ENCODE assay signal across 10 cellular contexts in the genomic region with DNA sequence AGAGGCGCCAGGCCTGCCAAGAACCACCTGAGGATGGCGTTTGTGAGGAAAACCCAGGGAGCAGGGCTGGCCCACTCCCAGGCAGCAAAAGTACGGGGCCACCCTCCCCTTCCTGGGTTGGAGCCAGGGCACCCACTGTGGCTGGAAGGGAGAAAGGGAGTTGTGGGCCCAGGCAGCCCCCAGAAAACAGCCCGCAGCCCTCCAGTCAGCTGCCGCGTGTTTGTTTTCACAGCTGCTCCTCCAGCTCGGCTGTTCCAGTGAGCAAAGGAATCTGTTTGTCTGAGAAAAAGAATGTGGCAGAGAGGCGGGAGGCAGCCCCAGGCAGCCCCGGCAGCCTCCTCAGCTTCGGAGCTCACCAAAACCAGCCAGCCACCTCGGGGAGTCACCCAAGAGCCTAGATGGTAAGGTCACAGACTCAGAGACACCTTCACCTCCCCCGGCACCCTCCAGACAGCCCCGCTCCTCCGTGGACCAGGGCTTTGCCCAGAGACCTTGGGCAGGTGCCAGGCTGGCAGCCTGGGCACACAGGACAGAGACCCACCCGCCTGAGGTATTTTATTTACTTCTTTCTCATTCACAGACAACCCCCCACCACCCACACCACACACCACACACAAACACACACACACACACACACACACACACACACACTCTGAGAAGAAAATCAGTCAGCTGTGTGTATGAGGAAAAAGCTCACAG.
DNase-seq lines count a peak whose midpoint lies in the region; ATAC-seq and TF ChIP-seq lines count a peak whose summit lies in the region.
"Had no signal": no experiment of that assay in that cellular context is flagged by ENCODE, and none has a peak within 500 bp of the region (broad histone marks: within the 10 kb centered on the region; RNA-seq: fewer than 3 reads in every experiment).

No MANE protein-coding gene starts in this region.

- in situ Hi-C loops in transverse colon (cut with MboI; ENCODE audit: low pct_ligation_motif_present in 1 of 4, low pct_unique_long_range_greater_than_20kb in 1 of 4, low sequenced_read_pairs in 3 of 4), result no loop called here

- WGBS in transverse colon (ENCODE audit: low coverage in 1 of 2), 2 donors, result 38% methylated on average over 13 of the region's 15 CpGs; no CpG with 5 or more reads in 1 of the 2 donors

- TF ChIP-seq POLR2A in transverse colon (IDR thresholded peaks at IDR 0.05), result no peak

- DNase-seq in NCI-H2171 treated with DMSO at 0.1 percent for 48 hours (lab: John Stamatoyannopoulos, UW) (peak; percentile 21), NCI-H2171 (lab: John Stamatoyannopoulos, UW) (no peak), left colon (no peak), transverse colon (no peak), RKO (ENCODE audit: low spot score) (no peak), NCI-H1436 treated with DMSO at 0.1 percent for 48 hours (lab: John Stamatoyannopoulos, UW) (no peak), T-helper 1 cell (no peak)
- DNase-seq: activated CD8-positive, alpha-beta memory T cell treated with anti-CD3 and anti-CD28 coated beads, Interleukin-2, amount 50 U/mL, for 48 hours had no signal

- H3K36me3 Mint-ChIP-seq in brain, result no peaks in the 10 kb centered on the region

- no peak overlapping the region for H3K4me3 ChIP-seq in transverse colon
- H3K4me3 ChIP-seq: BLaER1 had no signal

- H3K27ac Mint-ChIP-seq in brain, result peak overlapping the region in 4 of 5 experiments; percentile 46 to 95 (median 91)

- peak overlapping the region in 3 of 5 experiments; percentile 9 to 51 (median 12) for H3K4me3 Mint-ChIP-seq in brain

- peaks cover 2 to 32% (median 8%) of the 10 kb centered on the region in 4 donors for H3K4me1 ChIP-seq in transverse colon

- peak; percentile 20 for ATAC-seq in left colon

- H3K36me3 ChIP-seq in transverse colon, result no peaks in the 10 kb centered on the region
- H3K36me3 ChIP-seq: BLaER1 had no signal

- peaks cover 6% of the 10 kb centered on the region for H3K27me3 Mint-ChIP-seq in brain

- no peaks in the 10 kb centered on the region for H3K27me3 ChIP-seq in transverse colon
- H3K27me3 ChIP-seq: BLaER1 had no signal

- no peak for TF ChIP-seq EP300 in transverse colon (IDR thresholded peaks at IDR 0.05; ENCODE audit: low read depth)

- H3K9me3 Mint-ChIP-seq in brain, result peaks cover 0 to 21% (median 0%) of the 10 kb centered on the region in 5 experiments

- intact Hi-C loops in left colon (cut with DNase I, micrococcal nuclease), result no loop called here
- intact Hi-C loops in transverse colon (cut with DNase I; ENCODE audit: low total_unique reads), result no loop called here

- peak overlapping the region; percentile 23 to 67 (median 62) for H3K27ac ChIP-seq in transverse colon
- H3K27ac ChIP-seq: BLaER1 had no signal

- no peaks in the 10 kb centered on the region for H3K9me3 ChIP-seq in transverse colon
- H3K9me3 ChIP-seq: BLaER1 had no signal

- peaks cover 81% of the 10 kb centered on the region for H3K4me1 Mint-ChIP-seq in brain

- TF ChIP-seq CTCF in brain (conservative IDR thresholded peaks at IDR 0.05) (no peak), transverse colon (IDR thresholded peaks at IDR 0.05) (no peak)
